ENCODE assay signal across 25 cellular contexts in genomic region chr14:105617201-105617777, GRCh38.
A peak's percentile ranks its signal among the peaks of the same experiment; 100 is the strongest.
DNase-seq lines count a peak whose midpoint lies in the region; ATAC-seq and TF ChIP-seq lines count a peak whose summit lies in the region.
"Had no signal": no experiment of that assay in that cellular context is flagged by ENCODE, and none has a peak within 500 bp of the region (broad histone marks: within the 10 kb centered on the region; RNA-seq: fewer than 3 reads in every experiment).

No MANE protein-coding gene starts in this region.

- H3K9ac ChIP-seq in H9 (ENCODE audit: extremely low read depth, insufficient read length, low read length) = no peak overlapping the region
- H3K9ac ChIP-seq: BLaER1 treated with 17β-estradiol and CSF1 and Interleukin-3, amounts not matched to agents 10 nM and 100 nM had no signal

- TF ChIP-seq CTCF in H9 (conservative IDR thresholded peaks at IDR 0.05) (no peak), glutamatergic neuron (IDR thresholded peaks at IDR 0.05; ENCODE audit: partially characterized antibody, unreplicated experiment) (no peak), omental fat pad (IDR thresholded peaks at IDR 0.05) (no peak), A673 (conservative IDR thresholded peaks at IDR 0.05; ENCODE audit: low read depth, low read length) (no peak)

- H3K4me2 ChIP-seq in H9 (ENCODE audit: insufficient read depth, insufficient read length, low read length) = no peak overlapping the region
- H3K4me2 ChIP-seq: BLaER1 treated with 17β-estradiol and CSF1 and Interleukin-3, amounts not matched to agents 10 nM and 100 nM had no signal

- no peaks in the 10 kb centered on the region for H3K27me3 ChIP-seq in H9 (ENCODE audit: insufficient read depth, low read length)
- no peaks in the 10 kb centered on the region for H3K27me3 ChIP-seq in A673 (replicated peaks; ENCODE audit: insufficient read depth, low read depth, low read length, poor library complexity)
- H3K27me3 ChIP-seq: BLaER1 treated with 17β-estradiol and CSF1 and Interleukin-3, amounts not matched to agents 10 nM and 100 nM; esophagus muscularis mucosa; ovary; thyroid gland had no signal

- H3K4me1 ChIP-seq in H9 (ENCODE audit: insufficient read depth, low read length) (no peaks in the 10 kb centered on the region), A673 (ENCODE audit: insufficient read depth, low read length, poor library complexity, severe bottlenecking) (no peaks in the 10 kb centered on the region)
- H3K4me1 ChIP-seq: BLaER1 treated with 17β-estradiol and CSF1 and Interleukin-3, amounts not matched to agents 10 nM and 100 nM had no signal

- H3K4me3 ChIP-seq in A673 (ENCODE audit: low read depth, low read length, poor library complexity, severe bottlenecking) = no peak overlapping the region
- H3K4me3 ChIP-seq: BLaER1 treated with 17β-estradiol and CSF1 and Interleukin-3, amounts not matched to agents 10 nM and 100 nM; esophagus muscularis mucosa; mucosa of descending colon; ovary; thyroid gland had no signal

- peaks cover 14% of the 10 kb centered on the region for H3K27me3 Mint-ChIP-seq in H9 (ENCODE audit: low read depth)
- peaks cover 12% of the 10 kb centered on the region for H3K27me3 Mint-ChIP-seq in glutamatergic neuron (ENCODE audit: unreplicated experiment)
- H3K27me3 Mint-ChIP-seq: activated naive CD4-positive, alpha-beta T cell treated with anti-CD3 and anti-CD28 coated beads, Interleukin-2, amount 10 ng/mL, durations not matched to agents 7 days and 5 days had no signal

- H3K36me3 Mint-ChIP-seq in H9 (ENCODE audit: insufficient read depth in 1 of 3, low read depth in 3 of 3) (peaks cover 15 to 22% (median 20%) of the 10 kb centered on the region in 3 experiments), glutamatergic neuron (ENCODE audit: unreplicated experiment) (peaks cover 14% of the 10 kb centered on the region)
- H3K36me3 Mint-ChIP-seq: activated naive CD4-positive, alpha-beta T cell treated with anti-CD3 and anti-CD28 coated beads, Interleukin-2, amount 10 ng/mL, durations not matched to agents 7 days and 5 days had no signal

- no peak overlapping the region for H2BK12ac ChIP-seq in H9 (ENCODE audit: insufficient read length, low read depth, low read length)

- H2AK5ac ChIP-seq in H9 (ENCODE audit: insufficient read length, low read length) = no peak overlapping the region

- no peaks in the 10 kb centered on the region for H3K36me3 ChIP-seq in A673 (ENCODE audit: insufficient read depth, low read length, poor library complexity, severe bottlenecking)
- H3K36me3 ChIP-seq: BLaER1 treated with 17β-estradiol and CSF1 and Interleukin-3, amounts not matched to agents 10 nM and 100 nM; esophagus muscularis mucosa; ovary; thyroid gland; WERI-Rb-1 had no signal

- no peak overlapping the region for H4K91ac ChIP-seq in H9 (ENCODE audit: insufficient read length, low read depth, low read length)

- intact Hi-C loops in A673 (cut with micrococcal nuclease; ENCODE audit: unreplicated experiment) = loop anchor here (5.0 kb wide), 1 partner anchor 145 kb away; no protein-coding TSS in a partner anchor

- H3K23ac ChIP-seq in H9 (ENCODE audit: insufficient read length, low read depth, low read length) = no peak overlapping the region

- no peak overlapping the region for H2BK120ac ChIP-seq in H9 (ENCODE audit: low read depth, low read length, poor library complexity, severe bottlenecking)

- 100% methylated on average over 1 of the region's 7 CpGs for WGBS in H9 (ENCODE audit: extremely low coverage, insufficient read length, low lambda C conversion rate)

- H4K5ac ChIP-seq in H9 (ENCODE audit: insufficient read length, low read depth, low read length) = peak overlapping the region; percentile 1

- H3K79me2 ChIP-seq in H9 (ENCODE audit: insufficient read depth, low read length) = no peaks in the 10 kb centered on the region

- H3K4me1 Mint-ChIP-seq in H9 (no peaks in the 10 kb centered on the region), glutamatergic neuron (ENCODE audit: low read depth, unreplicated experiment) (no peaks in the 10 kb centered on the region)
- H3K4me1 Mint-ChIP-seq: activated naive CD4-positive, alpha-beta T cell treated with anti-CD3 and anti-CD28 coated beads, Interleukin-2, amount 10 ng/mL, durations not matched to agents 7 days and 5 days; brain had no signal

- no peak overlapping the region for H2BK5ac ChIP-seq in H9 (ENCODE audit: insufficient read length, low read length)

- H3K4me3 Mint-ChIP-seq in H9 (peak overlapping the region in 1 of 2 experiments; percentile 0; a peak in 2 of 5 replicates), glutamatergic neuron (ENCODE audit: unreplicated experiment) (no peak overlapping the region)
- H3K4me3 Mint-ChIP-seq: activated naive CD4-positive, alpha-beta T cell treated with anti-CD3 and anti-CD28 coated beads, Interleukin-2, amount 10 ng/mL, durations not matched to agents 7 days and 5 days; brain had no signal

- H2AFZ ChIP-seq in H9 (ENCODE audit: low read length) = no peak overlapping the region

- no peak overlapping the region for H3K4ac ChIP-seq in H9 (ENCODE audit: low read depth, low read length)

- no peaks in the 10 kb centered on the region for H4K20me1 ChIP-seq in H9 (ENCODE audit: control insufficient read depth, insufficient read depth, insufficient read length)
- H4K20me1 ChIP-seq: BLaER1 treated with 17β-estradiol and CSF1 and Interleukin-3, amounts not matched to agents 10 nM and 100 nM had no signal

- H3K27ac ChIP-seq in H9 (ENCODE audit: insufficient read length, low read depth, low read length) (no peak overlapping the region), A673 (ENCODE audit: low read depth, low read length, poor library complexity, severe bottlenecking) (no peak overlapping the region)
- H3K27ac ChIP-seq: BLaER1 treated with 17β-estradiol and CSF1 and Interleukin-3, amounts not matched to agents 10 nM and 100 nM; esophagus muscularis mucosa; ovary; RWPE1; thyroid gland; WERI-Rb-1 had no signal

- H3K14ac ChIP-seq in H9 (ENCODE audit: insufficient read depth, low read length) = no peak overlapping the region

- POLR2A ChIA-PET in A673 (lab: Charles Lee; ENCODE audit: low non-redundant PET) = no interaction called here

- H3K18ac ChIP-seq in H9 (ENCODE audit: insufficient read length, low read depth, low read length) = no peak overlapping the region

- H3K9me3 ChIP-seq in H9 (ENCODE audit: control insufficient read depth, low read depth, low read length) (peaks cover 49% of the 10 kb centered on the region), A673 (ENCODE audit: low read depth, low read length, poor library complexity, severe bottlenecking) (no peaks in the 10 kb centered on the region)
- H3K9me3 ChIP-seq: esophagus muscularis mucosa, mucosa of descending colon, ovary, thyroid gland had no signal

- no peak overlapping the region for H2BK15ac ChIP-seq in H9 (ENCODE audit: low read depth, low read length)

- no peak overlapping the region for H3K56ac ChIP-seq in H9 (ENCODE audit: insufficient read length, low read depth, low read length)

- BruUV-seq in A673 (replicated peaks; lab: Mats Ljungman, UMichigan) = no TSS peak

- H2BK20ac ChIP-seq in H9 (ENCODE audit: low read depth, low read length, poor library complexity, severe bottlenecking) = no peak overlapping the region

- DNase-seq in H9 (no peak), SK-N-DZ (ENCODE audit: low spot score) (peak; percentile 8), glutamatergic neuron (no peak), omental fat pad (ENCODE audit: low spot score) (no peak), iPS-NIHi7 (ENCODE audit: extremely low spot score) (no peak), A673 (ENCODE audit: low spot score) (no peak)
- DNase-seq: activated naive CD4-positive, alpha-beta T cell treated with anti-CD3 and anti-CD28 coated beads, Interleukin-2, amount 10 ng/mL, durations not matched to agents 7 days and 5 days; dermis blood vessel endothelial cell; DMS 273 treated with DMSO at 0.1 percent for 48 hours; GF-D8; KG1; NCI-H1417 treated with DMSO at 0.1 percent for 48 hours; NCI-H2227 treated with DMSO at 0.1 percent for 48 hours; NK-92 treated with Interleukin-12 subunit alpha and Interleukin-12 subunit beta, amount 100 ng/mL, for 24 hours; ovary; stimulated activated CD4-positive, alpha-beta T cell treated with anti-CD3 and anti-CD28 coated beads, Interleukin-4, amount 100 ng/mL, for 1 hour; thyroid gland; WERI-Rb-1 had no signal

- CTCF ChIA-PET in A673 (lab: Charles Lee) = no interaction called here

- H3K9me3 Mint-ChIP-seq in H9 (peaks cover 62 to 63% of the 10 kb centered on the region in 2 experiments), glutamatergic neuron (ENCODE audit: unreplicated experiment) (peaks cover 13% of the 10 kb centered on the region)

- H3K79me1 ChIP-seq in H9 (ENCODE audit: insufficient read depth, low read depth, low read length, poor library complexity, severe bottlenecking) = no peaks in the 10 kb centered on the region

- H3K23me2 ChIP-seq in H9 (ENCODE audit: insufficient read length, low read depth, low read length, poor library complexity, severe bottlenecking) = peaks cover 3% of the 10 kb centered on the region

- H4K8ac ChIP-seq in H9 (replicated peaks; ENCODE audit: insufficient read length, low read depth, low read length) = no peak overlapping the region

- H3K27ac Mint-ChIP-seq in H9 (no peak overlapping the region), glutamatergic neuron (ENCODE audit: unreplicated experiment) (peak overlapping the region; percentile 28)
- H3K27ac Mint-ChIP-seq: activated naive CD4-positive, alpha-beta T cell treated with anti-CD3 and anti-CD28 coated beads, Interleukin-2, amount 10 ng/mL, durations not matched to agents 7 days and 5 days; brain had no signal

- ATAC-seq in omental fat pad (ENCODE audit: low FRiP score) (peak; percentile 4), GM19351 (IDR thresholded peaks at IDR 0.05; ENCODE audit: unreplicated experiment) (no peak), GM21529 (IDR thresholded peaks at IDR 0.05; ENCODE audit: unreplicated experiment) (no peak)
- ATAC-seq: mucosa of descending colon had no signal

- no peak overlapping the region for H3T11ph ChIP-seq in H9 (ENCODE audit: low read length)
